In the genomic region with DNA sequence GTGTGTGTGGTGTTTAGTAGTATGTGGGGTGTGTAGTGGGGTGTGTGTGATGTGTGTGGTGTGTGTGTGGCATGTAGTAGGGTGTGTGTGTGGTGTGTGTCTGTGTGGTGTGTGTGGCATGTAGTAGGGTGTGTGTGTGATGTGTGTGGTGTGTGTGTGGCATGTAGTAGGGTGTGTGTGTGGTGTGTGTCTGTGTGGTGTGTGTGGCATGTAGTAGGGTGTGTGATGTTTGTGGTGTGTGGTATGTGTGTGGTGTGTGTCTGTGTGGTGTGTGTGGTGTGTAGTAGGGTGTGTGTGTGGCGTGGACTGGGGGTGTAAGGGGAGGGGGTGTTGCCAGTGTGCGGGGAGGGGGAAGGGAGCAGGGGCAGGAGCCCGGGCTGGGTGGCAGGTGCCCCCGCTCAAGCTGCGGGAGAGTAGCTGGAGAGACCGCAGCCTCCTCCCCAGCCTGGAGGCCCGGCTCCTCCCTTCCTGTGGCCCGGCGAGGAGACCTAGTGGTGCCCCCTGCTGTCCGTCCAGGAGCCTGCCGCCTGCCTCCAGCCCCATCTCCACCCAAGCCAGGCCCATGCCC, we compare ENCODE assay signal across 1 cellular context.
TF ChIP-seq lines count a peak whose summit lies in the region.

No MANE protein-coding gene starts in this region.

TF ChIP-seq in HEK293, 187 proteins besides CTCF, POLR2A, EP300 and RAD21 (continued from another document):
- TF ChIP-seq, protein P1, sequence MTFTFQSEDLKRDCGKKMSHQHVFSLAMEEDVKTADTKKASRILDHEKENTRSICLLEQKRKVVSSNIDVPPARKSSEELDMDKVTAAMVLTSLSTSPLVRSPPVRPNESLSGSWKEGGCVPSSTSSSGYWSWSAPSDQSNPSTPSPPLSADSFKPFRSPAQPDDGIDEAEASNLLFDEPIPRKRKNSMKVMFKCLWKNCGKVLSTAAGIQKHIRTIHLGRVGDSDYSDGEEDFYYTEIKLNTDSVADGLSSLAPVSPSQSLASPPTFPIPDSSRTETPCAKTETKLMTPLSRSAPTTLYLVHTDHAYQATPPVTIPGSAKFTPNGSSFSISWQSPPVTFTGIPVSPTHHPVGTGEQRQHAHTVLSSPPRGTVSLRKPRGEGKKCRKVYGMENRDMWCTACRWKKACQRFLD (tag by site-specific recombination; IDR thresholded peaks at IDR 0.05): peak; percentile 42; the same call in 1 of the 2 replicates
- peak; percentile 47; the same call in 1 of the 2 replicates for TF ChIP-seq ZNF157 (tag by site-specific recombination; IDR thresholded peaks at IDR 0.05)
- TF ChIP-seq ZNF514 (tag by site-specific recombination; IDR thresholded peaks at IDR 0.05): 0 out of 2 replicates have a peak, but pooled peaks have one; percentile 30
- peak; percentile 87; the same call in 1 of the 2 replicates for TF ChIP-seq ZNF785 (tag by site-specific recombination; IDR thresholded peaks at IDR 0.05)
- TF ChIP-seq ZNF394 (tag by site-specific recombination; IDR thresholded peaks at IDR 0.05; ENCODE audit: borderline replicate concordance): peak; percentile 97
- TF ChIP-seq ZBTB1 (tag by site-specific recombination; IDR thresholded peaks at IDR 0.05): 0 out of 2 replicates have a peak, but pooled peaks have one; percentile 39
- TF ChIP-seq ZNF211 (tag by site-specific recombination; IDR thresholded peaks at IDR 0.05; ENCODE audit: low read depth): 0 out of 2 replicates have a peak, but pooled peaks have one; percentile 36
- TF ChIP-seq ZBTB48 (tag by site-specific recombination; IDR thresholded peaks at IDR 0.05): peak; percentile 28; the same call in 1 of the 2 replicates
- TF ChIP-seq, protein P2, sequence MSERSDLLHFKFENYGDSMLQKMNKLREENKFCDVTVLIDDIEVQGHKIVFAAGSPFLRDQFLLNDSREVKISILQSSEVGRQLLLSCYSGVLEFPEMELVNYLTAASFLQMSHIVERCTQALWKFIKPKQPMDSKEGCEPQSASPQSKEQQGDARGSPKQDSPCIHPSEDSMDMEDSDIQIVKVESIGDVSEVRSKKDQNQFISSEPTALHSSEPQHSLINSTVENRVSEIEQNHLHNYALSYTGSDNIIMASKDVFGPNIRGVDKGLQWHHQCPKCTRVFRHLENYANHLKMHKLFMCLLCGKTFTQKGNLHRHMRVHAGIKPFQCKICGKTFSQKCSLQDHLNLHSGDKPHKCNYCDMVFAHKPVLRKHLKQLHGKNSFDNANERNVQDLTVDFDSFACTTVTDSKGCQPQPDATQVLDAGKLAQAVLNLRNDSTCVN (tag by site-specific recombination; optimal IDR thresholded peaks at IDR 0.05): peak; percentile 18
- 0 out of 2 replicates have a peak, but pooled peaks have one; percentile 23 for TF ChIP-seq SP7 (tag by site-specific recombination; IDR thresholded peaks at IDR 0.05)
- TF ChIP-seq ZSCAN23 (tag by site-specific recombination; IDR thresholded peaks at IDR 0.05): 0 out of 2 replicates have a peak, but pooled peaks have one; percentile 58
- peak; percentile 92 for TF ChIP-seq GLI4 (tag by site-specific recombination; IDR thresholded peaks at IDR 0.05)
- peak; percentile 64; the same call in 1 of the 2 replicates for TF ChIP-seq GLIS1 (tag by site-specific recombination; IDR thresholded peaks at IDR 0.05)
- TF ChIP-seq ZNF2 (tag by site-specific recombination; IDR thresholded peaks at IDR 0.05): peak; percentile 83
- TF ChIP-seq, protein P3, sequence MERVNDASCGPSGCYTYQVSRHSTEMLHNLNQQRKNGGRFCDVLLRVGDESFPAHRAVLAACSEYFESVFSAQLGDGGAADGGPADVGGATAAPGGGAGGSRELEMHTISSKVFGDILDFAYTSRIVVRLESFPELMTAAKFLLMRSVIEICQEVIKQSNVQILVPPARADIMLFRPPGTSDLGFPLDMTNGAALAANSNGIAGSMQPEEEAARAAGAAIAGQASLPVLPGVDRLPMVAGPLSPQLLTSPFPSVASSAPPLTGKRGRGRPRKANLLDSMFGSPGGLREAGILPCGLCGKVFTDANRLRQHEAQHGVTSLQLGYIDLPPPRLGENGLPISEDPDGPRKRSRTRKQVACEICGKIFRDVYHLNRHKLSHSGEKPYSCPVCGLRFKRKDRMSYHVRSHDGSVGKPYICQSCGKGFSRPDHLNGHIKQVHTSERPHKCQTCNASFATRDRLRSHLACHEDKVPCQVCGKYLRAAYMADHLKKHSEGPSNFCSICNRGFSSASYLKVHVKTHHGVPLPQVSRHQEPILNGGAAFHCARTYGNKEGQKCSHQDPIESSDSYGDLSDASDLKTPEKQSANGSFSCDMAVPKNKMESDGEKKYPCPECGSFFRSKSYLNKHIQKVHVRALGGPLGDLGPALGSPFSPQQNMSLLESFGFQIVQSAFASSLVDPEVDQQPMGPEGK (tag by site-specific recombination; IDR thresholded peaks at IDR 0.05): peak; percentile 92
- TF ChIP-seq ZNF843 (tag by site-specific recombination; IDR thresholded peaks at IDR 0.05): 0 out of 2 replicates have a peak, but pooled peaks have one; percentile 41
- TF ChIP-seq OVOL3 (tag by site-specific recombination; IDR thresholded peaks at IDR 0.05): peak; percentile 35; the same call in 1 of the 2 replicates
- TF ChIP-seq ZXDB (tag by site-specific recombination; IDR thresholded peaks at IDR 0.05): peak; percentile 40; the same call in 1 of the 2 replicates
- TF ChIP-seq BCL11A (tag by site-specific recombination; IDR thresholded peaks at IDR 0.05; ENCODE audit: low read depth): 0 out of 2 replicates have a peak, but pooled peaks have one; percentile 29
- TF ChIP-seq, protein P4, sequence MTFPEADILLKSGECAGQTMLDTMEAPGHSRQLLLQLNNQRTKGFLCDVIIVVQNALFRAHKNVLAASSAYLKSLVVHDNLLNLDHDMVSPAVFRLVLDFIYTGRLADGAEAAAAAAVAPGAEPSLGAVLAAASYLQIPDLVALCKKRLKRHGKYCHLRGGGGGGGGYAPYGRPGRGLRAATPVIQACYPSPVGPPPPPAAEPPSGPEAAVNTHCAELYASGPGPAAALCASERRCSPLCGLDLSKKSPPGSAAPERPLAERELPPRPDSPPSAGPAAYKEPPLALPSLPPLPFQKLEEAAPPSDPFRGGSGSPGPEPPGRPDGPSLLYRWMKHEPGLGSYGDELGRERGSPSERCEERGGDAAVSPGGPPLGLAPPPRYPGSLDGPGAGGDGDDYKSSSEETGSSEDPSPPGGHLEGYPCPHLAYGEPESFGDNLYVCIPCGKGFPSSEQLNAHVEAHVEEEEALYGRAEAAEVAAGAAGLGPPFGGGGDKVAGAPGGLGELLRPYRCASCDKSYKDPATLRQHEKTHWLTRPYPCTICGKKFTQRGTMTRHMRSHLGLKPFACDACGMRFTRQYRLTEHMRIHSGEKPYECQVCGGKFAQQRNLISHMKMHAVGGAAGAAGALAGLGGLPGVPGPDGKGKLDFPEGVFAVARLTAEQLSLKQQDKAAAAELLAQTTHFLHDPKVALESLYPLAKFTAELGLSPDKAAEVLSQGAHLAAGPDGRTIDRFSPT (tag by site-specific recombination; IDR thresholded peaks at IDR 0.05): peak; percentile 90
- TF ChIP-seq SCRT1 (tag by site-specific recombination; IDR thresholded peaks at IDR 0.05; ENCODE audit: borderline replicate concordance): 0 out of 2 replicates have a peak, but pooled peaks have one; percentile 14
- TF ChIP-seq, protein P5, sequence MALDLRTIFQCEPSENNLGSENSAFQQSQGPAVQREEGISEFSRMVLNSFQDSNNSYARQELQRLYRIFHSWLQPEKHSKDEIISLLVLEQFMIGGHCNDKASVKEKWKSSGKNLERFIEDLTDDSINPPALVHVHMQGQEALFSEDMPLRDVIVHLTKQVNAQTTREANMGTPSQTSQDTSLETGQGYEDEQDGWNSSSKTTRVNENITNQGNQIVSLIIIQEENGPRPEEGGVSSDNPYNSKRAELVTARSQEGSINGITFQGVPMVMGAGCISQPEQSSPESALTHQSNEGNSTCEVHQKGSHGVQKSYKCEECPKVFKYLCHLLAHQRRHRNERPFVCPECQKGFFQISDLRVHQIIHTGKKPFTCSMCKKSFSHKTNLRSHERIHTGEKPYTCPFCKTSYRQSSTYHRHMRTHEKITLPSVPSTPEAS (tag by site-specific recombination; IDR thresholded peaks at IDR 0.05): peak; percentile 73
- TF ChIP-seq, protein P6, sequence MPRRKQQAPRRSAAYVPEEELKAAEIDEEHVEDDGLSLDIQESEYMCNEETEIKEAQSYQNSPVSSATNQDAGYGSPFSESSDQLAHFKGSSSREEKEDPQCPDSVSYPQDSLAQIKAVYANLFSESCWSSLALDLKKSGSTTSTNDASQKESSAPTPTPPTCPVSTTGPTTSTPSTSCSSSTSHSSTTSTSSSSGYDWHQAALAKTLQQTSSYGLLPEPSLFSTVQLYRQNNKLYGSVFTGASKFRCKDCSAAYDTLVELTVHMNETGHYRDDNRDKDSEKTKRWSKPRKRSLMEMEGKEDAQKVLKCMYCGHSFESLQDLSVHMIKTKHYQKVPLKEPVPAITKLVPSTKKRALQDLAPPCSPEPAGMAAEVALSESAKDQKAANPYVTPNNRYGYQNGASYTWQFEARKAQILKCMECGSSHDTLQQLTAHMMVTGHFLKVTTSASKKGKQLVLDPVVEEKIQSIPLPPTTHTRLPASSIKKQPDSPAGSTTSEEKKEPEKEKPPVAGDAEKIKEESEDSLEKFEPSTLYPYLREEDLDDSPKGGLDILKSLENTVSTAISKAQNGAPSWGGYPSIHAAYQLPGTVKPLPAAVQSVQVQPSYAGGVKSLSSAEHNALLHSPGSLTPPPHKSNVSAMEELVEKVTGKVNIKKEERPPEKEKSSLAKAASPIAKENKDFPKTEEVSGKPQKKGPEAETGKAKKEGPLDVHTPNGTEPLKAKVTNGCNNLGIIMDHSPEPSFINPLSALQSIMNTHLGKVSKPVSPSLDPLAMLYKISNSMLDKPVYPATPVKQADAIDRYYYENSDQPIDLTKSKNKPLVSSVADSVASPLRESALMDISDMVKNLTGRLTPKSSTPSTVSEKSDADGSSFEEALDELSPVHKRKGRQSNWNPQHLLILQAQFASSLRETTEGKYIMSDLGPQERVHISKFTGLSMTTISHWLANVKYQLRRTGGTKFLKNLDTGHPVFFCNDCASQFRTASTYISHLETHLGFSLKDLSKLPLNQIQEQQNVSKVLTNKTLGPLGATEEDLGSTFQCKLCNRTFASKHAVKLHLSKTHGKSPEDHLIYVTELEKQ (tag by site-specific recombination; IDR thresholded peaks at IDR 0.05; ENCODE audit: borderline replicate concordance): peak; percentile 12; the same call in 1 of the 2 replicates
- TF ChIP-seq, protein P7, sequence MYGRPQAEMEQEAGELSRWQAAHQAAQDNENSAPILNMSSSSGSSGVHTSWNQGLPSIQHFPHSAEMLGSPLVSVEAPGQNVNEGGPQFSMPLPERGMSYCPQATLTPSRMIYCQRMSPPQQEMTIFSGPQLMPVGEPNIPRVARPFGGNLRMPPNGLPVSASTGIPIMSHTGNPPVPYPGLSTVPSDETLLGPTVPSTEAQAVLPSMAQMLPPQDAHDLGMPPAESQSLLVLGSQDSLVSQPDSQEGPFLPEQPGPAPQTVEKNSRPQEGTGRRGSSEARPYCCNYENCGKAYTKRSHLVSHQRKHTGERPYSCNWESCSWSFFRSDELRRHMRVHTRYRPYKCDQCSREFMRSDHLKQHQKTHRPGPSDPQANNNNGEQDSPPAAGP (tag by site-specific recombination; IDR thresholded peaks at IDR 0.05): peak; percentile 73; the same call in 1 of the 2 replicates
- TF ChIP-seq, protein P8, sequence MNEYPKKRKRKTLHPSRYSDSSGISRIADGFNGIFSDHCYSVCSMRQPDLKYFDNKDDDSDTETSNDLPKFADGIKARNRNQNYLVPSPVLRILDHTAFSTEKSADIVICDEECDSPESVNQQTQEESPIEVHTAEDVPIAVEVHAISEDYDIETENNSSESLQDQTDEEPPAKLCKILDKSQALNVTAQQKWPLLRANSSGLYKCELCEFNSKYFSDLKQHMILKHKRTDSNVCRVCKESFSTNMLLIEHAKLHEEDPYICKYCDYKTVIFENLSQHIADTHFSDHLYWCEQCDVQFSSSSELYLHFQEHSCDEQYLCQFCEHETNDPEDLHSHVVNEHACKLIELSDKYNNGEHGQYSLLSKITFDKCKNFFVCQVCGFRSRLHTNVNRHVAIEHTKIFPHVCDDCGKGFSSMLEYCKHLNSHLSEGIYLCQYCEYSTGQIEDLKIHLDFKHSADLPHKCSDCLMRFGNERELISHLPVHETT (tag by site-specific recombination; IDR thresholded peaks at IDR 0.05): peak; percentile 90
- TF ChIP-seq, protein P9, sequence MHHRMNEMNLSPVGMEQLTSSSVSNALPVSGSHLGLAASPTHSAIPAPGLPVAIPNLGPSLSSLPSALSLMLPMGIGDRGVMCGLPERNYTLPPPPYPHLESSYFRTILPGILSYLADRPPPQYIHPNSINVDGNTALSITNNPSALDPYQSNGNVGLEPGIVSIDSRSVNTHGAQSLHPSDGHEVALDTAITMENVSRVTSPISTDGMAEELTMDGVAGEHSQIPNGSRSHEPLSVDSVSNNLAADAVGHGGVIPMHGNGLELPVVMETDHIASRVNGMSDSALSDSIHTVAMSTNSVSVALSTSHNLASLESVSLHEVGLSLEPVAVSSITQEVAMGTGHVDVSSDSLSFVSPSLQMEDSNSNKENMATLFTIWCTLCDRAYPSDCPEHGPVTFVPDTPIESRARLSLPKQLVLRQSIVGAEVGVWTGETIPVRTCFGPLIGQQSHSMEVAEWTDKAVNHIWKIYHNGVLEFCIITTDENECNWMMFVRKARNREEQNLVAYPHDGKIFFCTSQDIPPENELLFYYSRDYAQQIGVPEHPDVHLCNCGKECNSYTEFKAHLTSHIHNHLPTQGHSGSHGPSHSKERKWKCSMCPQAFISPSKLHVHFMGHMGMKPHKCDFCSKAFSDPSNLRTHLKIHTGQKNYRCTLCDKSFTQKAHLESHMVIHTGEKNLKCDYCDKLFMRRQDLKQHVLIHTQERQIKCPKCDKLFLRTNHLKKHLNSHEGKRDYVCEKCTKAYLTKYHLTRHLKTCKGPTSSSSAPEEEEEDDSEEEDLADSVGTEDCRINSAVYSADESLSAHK (tag by site-specific recombination; IDR thresholded peaks at IDR 0.05): 0 out of 2 replicates have a peak, but pooled peaks have one; percentile 20
- peak; percentile 53; the same call in 1 of the 2 replicates for TF ChIP-seq ZFP69B (tag by site-specific recombination; IDR thresholded peaks at IDR 0.05)
- TF ChIP-seq OSR2 (tag by site-specific recombination; IDR thresholded peaks at IDR 0.05): peak; percentile 32; the same call in 1 of the 2 replicates
- TF ChIP-seq, protein P10, sequence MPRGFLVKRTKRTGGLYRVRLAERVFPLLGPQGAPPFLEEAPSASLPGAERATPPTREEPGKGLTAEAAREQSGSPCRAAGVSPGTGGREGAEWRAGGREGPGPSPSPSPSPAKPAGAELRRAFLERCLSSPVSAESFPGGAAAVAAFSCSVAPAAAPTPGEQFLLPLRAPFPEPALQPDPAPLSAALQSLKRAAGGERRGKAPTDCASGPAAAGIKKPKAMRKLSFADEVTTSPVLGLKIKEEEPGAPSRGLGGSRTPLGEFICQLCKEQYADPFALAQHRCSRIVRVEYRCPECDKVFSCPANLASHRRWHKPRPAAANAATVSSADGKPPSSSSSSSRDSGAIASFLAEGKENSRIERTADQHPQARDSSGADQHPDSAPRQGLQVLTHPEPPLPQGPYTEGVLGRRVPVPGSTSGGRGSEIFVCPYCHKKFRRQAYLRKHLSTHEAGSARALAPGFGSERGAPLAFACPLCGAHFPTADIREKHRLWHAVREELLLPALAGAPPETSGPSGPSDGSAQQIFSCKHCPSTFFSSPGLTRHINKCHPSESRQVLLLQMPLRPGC (tag by site-specific recombination; IDR thresholded peaks at IDR 0.05): 0 out of 2 replicates have a peak, but pooled peaks have one; percentile 50
- peak; percentile 66 for TF ChIP-seq EGR2 (tag by site-specific recombination; IDR thresholded peaks at IDR 0.05; ENCODE audit: low read depth)
- peak; percentile 59 for TF ChIP-seq ZNF146 (tag by site-specific recombination; IDR thresholded peaks at IDR 0.05)
- peak; percentile 37; the same call in 1 of the 2 replicates for TF ChIP-seq GLIS2 (tag by site-specific recombination; IDR thresholded peaks at IDR 0.05)
